In genomic region chr9:92278117-92278516, GRCh38 we compare ENCODE assay signal across 2 cellular contexts.
TF ChIP-seq lines count a peak whose summit lies in the region.

No MANE protein-coding gene starts in this region.

TF ChIP-seq in IMR-90, 13 proteins besides CTCF, POLR2A, EP300 and RAD21:
- peak; percentile 78; the same call in 1 of the 2 replicates for TF ChIP-seq MXI1 (IDR thresholded peaks at IDR 0.05; ENCODE audit: borderline replicate concordance, low read depth, low read length)
- TF ChIP-seq MAFK (IDR thresholded peaks at IDR 0.05; ENCODE audit: low read depth, low read length), result no peak
- 0 out of 2 replicates have a peak, but pooled peaks have one; percentile 61 for TF ChIP-seq USF2 (IDR thresholded peaks at IDR 0.05; ENCODE audit: low read depth, low read length)
- no peak for TF ChIP-seq RFX5 (IDR thresholded peaks at IDR 0.05; ENCODE audit: low read depth, low read length)

TF ChIP-seq in WTC11, 78 proteins besides CTCF, POLR2A, EP300 and RAD21:
- TF ChIP-seq ATF3 (CRISPR knock-in tag; conservative IDR thresholded peaks at IDR 0.05), result no peak
- TF ChIP-seq ZBTB21 (CRISPR knock-in tag; IDR thresholded peaks at IDR 0.05; ENCODE audit: borderline replicate concordance), result no peak
- no peak for TF ChIP-seq TCF7 (CRISPR knock-in tag; IDR thresholded peaks at IDR 0.05; ENCODE audit: low read depth)
- TF ChIP-seq ZNF425 (CRISPR knock-in tag; conservative IDR thresholded peaks at IDR 0.05), result no peak
- no peak for TF ChIP-seq NFYB (CRISPR knock-in tag; conservative IDR thresholded peaks at IDR 0.05; ENCODE audit: low read depth)
- TF ChIP-seq ZNF121 (CRISPR knock-in tag; IDR thresholded peaks at IDR 0.05), result no peak
- TF ChIP-seq ZNF532 (CRISPR knock-in tag; IDR thresholded peaks at IDR 0.05; ENCODE audit: borderline replicate concordance), result no peak
- no peak for TF ChIP-seq ZNF512 (CRISPR knock-in tag; IDR thresholded peaks at IDR 0.05; ENCODE audit: borderline replicate concordance)
- TF ChIP-seq CDX4 (CRISPR knock-in tag; IDR thresholded peaks at IDR 0.05; ENCODE audit: borderline replicate concordance), result no peak
- no peak for TF ChIP-seq MLX (CRISPR knock-in tag; IDR thresholded peaks at IDR 0.05)
- TF ChIP-seq FOXP1 (CRISPR knock-in tag; IDR thresholded peaks at IDR 0.05; ENCODE audit: borderline replicate concordance), result no peak
- TF ChIP-seq KAT7 (CRISPR knock-in tag; IDR thresholded peaks at IDR 0.05; ENCODE audit: borderline replicate concordance), result no peak
- TF ChIP-seq ZNF317 (CRISPR knock-in tag; IDR thresholded peaks at IDR 0.05; ENCODE audit: borderline replicate concordance, low read depth), result no peak
- no peak for TF ChIP-seq PREB (CRISPR knock-in tag; IDR thresholded peaks at IDR 0.05; ENCODE audit: borderline replicate concordance)
- no peak for TF ChIP-seq CREB1 (CRISPR knock-in tag; IDR thresholded peaks at IDR 0.05)
- no peak for TF ChIP-seq ZNF396 (CRISPR knock-in tag; IDR thresholded peaks at IDR 0.05; ENCODE audit: borderline replicate concordance)
- TF ChIP-seq ATF2 (CRISPR knock-in tag; IDR thresholded peaks at IDR 0.05; ENCODE audit: borderline replicate concordance, low read depth), result no peak
- no peak for TF ChIP-seq MAX (CRISPR knock-in tag; IDR thresholded peaks at IDR 0.05)
